In genomic region chr13:24050292-24050711, GRCh38 we compare ENCODE assay signal across 9 cellular contexts.
DNase-seq lines count a peak whose midpoint lies in the region; ATAC-seq and TF ChIP-seq lines count a peak whose summit lies in the region.
"Had no signal": no experiment of that assay in that cellular context is flagged by ENCODE, and none has a peak within 500 bp of the region (broad histone marks: within the 10 kb centered on the region; RNA-seq: fewer than 3 reads in every experiment).

No MANE protein-coding gene starts in this region.

- H3K4me3 ChIP-seq in cardiac fibroblast (replicated peaks in 1 of 2; ENCODE audit: low read depth in 2 of 2, low read length in 2 of 2) (no peak overlapping the region), thyroid gland (replicated peaks in 1 of 3) (no peak overlapping the region)

- H3K27ac ChIP-seq in thyroid gland, result peak overlapping the region in 2 of 3 donors; percentile 7 to 40

- no peaks in the 10 kb centered on the region for H3K27me3 ChIP-seq in thyroid gland

- no peak for TF ChIP-seq POLR2A in thyroid gland (IDR thresholded peaks at IDR 0.05)

- H3K36me3 ChIP-seq in thyroid gland, result no peaks in the 10 kb centered on the region

- no peaks in the 10 kb centered on the region for H3K9me3 ChIP-seq in thyroid gland

- TF ChIP-seq CTCF in cardiac fibroblast (IDR thresholded peaks at IDR 0.05; ENCODE audit: low read depth, low read length), result no peak
- TF ChIP-seq CTCF in thyroid gland (IDR thresholded peaks at IDR 0.05), result no peak

- DNase-seq in M059J (ENCODE audit: low read depth), result peak; percentile 49
- DNase-seq in cardiac fibroblast (ENCODE audit: low read depth in 2 of 2), result peak; percentile 60 to 75
- DNase-seq in left lobe of liver (ENCODE audit: low spot score), result no peak
- DNase-seq in thyroid gland, result peak; percentile 74 to 86
- no peak for DNase-seq in NCI-H1417 treated with DMSO at 0.1 percent for 48 hours (lab: John Stamatoyannopoulos, UW)
- no peak for DNase-seq in activated CD4-positive, alpha-beta T cell treated with anti-CD3 and anti-CD28 coated beads for 4 hours
- DNase-seq: activated naive CD4-positive, alpha-beta T cell treated with anti-CD3 and anti-CD28 coated beads, Interleukin-2, amount 10 ng/mL, durations not matched to agents 7 days and 5 days; NCI-H510A had no signal

- intact Hi-C loops in thyroid gland (cut with DNase I), result no loop called here

- WGBS in thyroid gland, 2 donors, result 65 to 73% methylated on average over 6 of the region's 6 CpGs

- peaks cover 4 to 21% of the 10 kb centered on the region in 2 donors for H3K4me1 ChIP-seq in thyroid gland

- ATAC-seq in left lobe of liver (peak; percentile 28), GM18873 (IDR thresholded peaks at IDR 0.05; ENCODE audit: low FRiP score, unreplicated experiment) (no peak)

Comparison
In these comparisons a context has a peak if more than half of its experiments do, and no peak if none do; other contexts are left out.
1. DNase-seq: peak in M059J (single experiment), cardiac fibroblast (2 of 2) and thyroid gland (2 of 2); none in left lobe of liver (single experiment), NCI-H1417 treated with DMSO at 0.1 percent for 48 hours (single experiment) and activated CD4-positive, alpha-beta T cell treated with anti-CD3 and anti-CD28 coated beads for 4 hours (0 of 2).